In the genomic region with DNA sequence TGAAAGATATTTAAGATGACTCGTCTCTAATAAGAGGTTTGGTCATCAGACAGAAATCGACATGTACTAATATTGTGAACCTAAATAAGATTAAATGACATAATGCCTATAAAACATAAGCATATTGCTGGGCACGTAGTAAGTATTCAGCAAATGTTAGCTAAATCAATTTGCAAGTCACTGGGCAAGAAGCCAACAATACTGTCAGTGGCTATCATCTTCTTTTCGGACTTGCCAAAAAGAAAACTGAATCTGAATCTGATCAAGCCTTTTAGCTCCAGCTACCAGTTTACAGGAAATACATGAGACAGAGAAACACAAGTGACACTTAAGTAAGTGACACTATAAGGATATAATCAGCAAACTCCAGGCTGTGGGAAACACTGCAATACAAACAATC, we compare ENCODE assay signal across 9 cellular contexts. TPM values are rescaled to one million over a fixed set of nuclear protein-coding genes. Genes with fewer than 3 reads are reported as not detected.
DNase-seq lines count a peak whose midpoint lies in the region; ATAC-seq and TF ChIP-seq lines count a peak whose summit lies in the region.
"Had no signal": no experiment of that assay in that cellular context is flagged by ENCODE, and none has a peak within 500 bp of the region (broad histone marks: within the 10 kb centered on the region; RNA-seq: fewer than 3 reads in every experiment).

No MANE protein-coding gene starts in this region.

- H3F3A ChIP-seq in PC-3 (ENCODE audit: low read length, unreplicated experiment) = no peaks in the 10 kb centered on the region

- no TSS peak for BruUV-seq in PC-3 (replicated peaks; lab: Mats Ljungman, UMichigan)

- DNase-seq in COR-L47 (lab: John Stamatoyannopoulos, UW) (peak; percentile 60), PC-3 (no peak), globus pallidus (ENCODE audit: low spot score) (peak; percentile 81), T-helper 9 cell (no peak), DMS114 treated with DMSO at 0.1 percent for 48 hours (lab: John Stamatoyannopoulos, UW; ENCODE audit: unreplicated experiment) (no peak), NCI-H2081 treated with DMSO at 0.1 percent for 48 hours (lab: John Stamatoyannopoulos, UW) (no peak), HEK293T (ENCODE audit: extremely low spot score) (no peak)

- H3K4me1 ChIP-seq in PC-3 (ENCODE audit: insufficient read depth, low read length) = peaks cover 7% of the 10 kb centered on the region

- H4K20me1 ChIP-seq in PC-3 (ENCODE audit: low read length) = no peaks in the 10 kb centered on the region

- POLR2A ChIA-PET in PC-3 (lab: Charles Lee; ENCODE audit: unreplicated experiment) = interaction anchor here (0.6 kb wide), 1 partner anchor 123 kb away, joined by 3 read pairs; no protein-coding TSS in a partner anchor
- POLR2A ChIA-PET in HEK293T (lab: Yijun Ruan, JAX) = no interaction called here

- intact Hi-C loops in PC-3 (cut with micrococcal nuclease) = no loop called here

- no peaks in the 10 kb centered on the region for H3K79me2 ChIP-seq in PC-3 (ENCODE audit: low read length)

- no peaks in the 10 kb centered on the region for H3K27me3 ChIP-seq in PC-3 (ENCODE audit: low read length)

- CTCF ChIA-PET in PC-3 (lab: Charles Lee) (no interaction called here), HEK293T (lab: Yijun Ruan, JAX) (interaction anchor here (2.0 kb wide), 1 partner anchor 18 kb away, joined by 6 read pairs; no protein-coding TSS in a partner anchor)

- H3K9me3 ChIP-seq in PC-3 (ENCODE audit: low read length) = no peaks in the 10 kb centered on the region

- H3K4me3 ChIP-seq in PC-3 (ENCODE audit: low read length) = no peak overlapping the region
- H3K4me3 ChIP-seq: lung had no signal

- H3K9ac ChIP-seq in PC-3 (ENCODE audit: low read length) = no peak overlapping the region

- no peak overlapping the region for H3K27ac ChIP-seq in PC-3 (ENCODE audit: low read length)

- H3K9me2 ChIP-seq in PC-3 (replicated peaks; ENCODE audit: low read length) = no peaks in the 10 kb centered on the region

- ATAC-seq in GM21381 (IDR thresholded peaks at IDR 0.05; ENCODE audit: unreplicated experiment) = peak; percentile 68
- ATAC-seq in PC-3 = no peak

- no peak overlapping the region for H2AFZ ChIP-seq in PC-3 (ENCODE audit: low read length)

- TF ChIP-seq CTCF in PC-3 (conservative IDR thresholded peaks at IDR 0.05; ENCODE audit: low read depth, low read length) = no peak

- H3K4me2 ChIP-seq in PC-3 (ENCODE audit: low read length) = 0 out of 2 replicates have a peak overlapping the region, but pooled peaks have one; percentile 11

- no peaks in the 10 kb centered on the region for H3K36me3 ChIP-seq in PC-3 (ENCODE audit: low read depth, low read length)

TF ChIP-seq in HEK293T, 16 proteins besides CTCF, POLR2A, EP300 and RAD21:
- TF ChIP-seq LEF1 (IDR thresholded peaks at IDR 0.05; ENCODE audit: borderline replicate concordance) (no peak), HDGF (IDR thresholded peaks at IDR 0.05; ENCODE audit: borderline replicate concordance) (no peak), FOXA1 (IDR thresholded peaks at IDR 0.05) (no peak), ELF4 (IDR thresholded peaks at IDR 0.05) (no peak), CTBP1 (IDR thresholded peaks at IDR 0.05; ENCODE audit: borderline replicate concordance) (no peak), ARNT (IDR thresholded peaks at IDR 0.05) (no peak), BHLHE40 (IDR thresholded peaks at IDR 0.05; ENCODE audit: borderline replicate concordance) (no peak), FOXM1 (IDR thresholded peaks at IDR 0.05; ENCODE audit: borderline replicate concordance) (no peak), ZNF384 (IDR thresholded peaks at IDR 0.05) (no peak), SUZ12 (IDR thresholded peaks at IDR 0.05) (no peak), L3MBTL2 (conservative IDR thresholded peaks at IDR 0.05) (no peak), FOXK2 (IDR thresholded peaks at IDR 0.05) (no peak), SP1 (IDR thresholded peaks at IDR 0.05) (no peak)
- TF ChIP-seq, protein P1, sequence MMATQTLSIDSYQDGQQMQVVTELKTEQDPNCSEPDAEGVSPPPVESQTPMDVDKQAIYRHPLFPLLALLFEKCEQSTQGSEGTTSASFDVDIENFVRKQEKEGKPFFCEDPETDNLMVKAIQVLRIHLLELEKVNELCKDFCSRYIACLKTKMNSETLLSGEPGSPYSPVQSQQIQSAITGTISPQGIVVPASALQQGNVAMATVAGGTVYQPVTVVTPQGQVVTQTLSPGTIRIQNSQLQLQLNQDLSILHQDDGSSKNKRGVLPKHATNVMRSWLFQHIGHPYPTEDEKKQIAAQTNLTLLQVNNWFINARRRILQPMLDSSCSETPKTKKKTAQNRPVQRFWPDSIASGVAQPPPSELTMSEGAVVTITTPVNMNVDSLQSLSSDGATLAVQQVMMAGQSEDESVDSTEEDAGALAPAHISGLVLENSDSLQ (IDR thresholded peaks at IDR 0.05) = no peak; the same call in 1 of the 2 replicates

RNA-seq across cellular contexts. Expression of a gene that starts 46.0 kb away (rescaled TPM):
- total RNA-seq in PC-3 (2014; rRNA removed) = 1,246 and 1,285 TPM in 2 replicates

Comparison
In these comparisons a context has a peak if more than half of its experiments do, and no peak if none do; other contexts are left out.
1. DNase-seq: peak in COR-L47 (single experiment) and globus pallidus (single experiment); none in PC-3 (single experiment), T-helper 9 cell (single experiment), DMS114 treated with DMSO at 0.1 percent for 48 hours (single experiment), NCI-H2081 treated with DMSO at 0.1 percent for 48 hours (single experiment) and HEK293T (single experiment).